Comparison of ENCODE assay signal across 17 cellular contexts in the genomic region with DNA sequence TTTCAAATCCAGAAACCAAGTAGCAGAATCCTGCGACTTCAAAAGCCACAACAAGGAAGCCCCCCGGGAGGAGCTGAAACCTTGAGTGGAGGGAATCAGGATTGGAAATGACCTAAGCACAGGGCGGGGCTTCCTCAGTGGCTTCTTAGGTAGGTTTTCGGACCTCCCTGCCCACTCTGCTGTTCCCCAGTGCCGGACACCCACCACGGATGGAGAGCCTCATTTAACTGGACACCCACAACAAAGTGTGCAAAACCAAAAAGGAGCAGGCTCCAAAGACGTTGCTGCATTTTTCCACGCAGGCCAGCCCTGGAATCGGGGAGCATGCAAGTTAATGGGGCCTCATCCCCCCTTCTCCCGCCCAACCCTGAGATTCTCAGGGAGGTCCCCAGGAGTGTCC.
DNase-seq lines count a peak whose midpoint lies in the region; ATAC-seq, FAIRE-seq and TF ChIP-seq lines count a peak whose summit lies in the region.
"Had no signal": no experiment of that assay in that cellular context is flagged by ENCODE, and none has a peak within 500 bp of the region (broad histone marks: within the 10 kb centered on the region; RNA-seq: fewer than 3 reads in every experiment).

No MANE protein-coding gene starts in this region.

- H3K36me3 Mint-ChIP-seq in GM23338 (ENCODE audit: low read depth) (no peaks in the 10 kb centered on the region), immature natural killer cell (peaks cover 13 to 43% (median 21%) of the 10 kb centered on the region in 3 donors)
- H3K36me3 Mint-ChIP-seq in stimulated activated effector memory CD8-positive, alpha-beta T cell treated with anti-CD3 and anti-CD28 coated beads, Interleukin-12 subunit alpha, Interleukin-12 subunit beta, amount 100 ng/mL, for 72 hours: peaks cover 72% of the 10 kb centered on the region

- peak overlapping the region in 3 of 11 experiments; percentile 7 to 21 (median 13); a peak in 4 of 22 replicates for H3K9ac ChIP-seq in BLaER1 treated with 17β-estradiol and CSF1 and Interleukin-3, amounts not matched to agents 10 nM and 100 nM
- H3K9ac ChIP-seq: SK-N-SH had no signal

- H3K4me1 Mint-ChIP-seq in GM23338: peaks cover 26% of the 10 kb centered on the region; the same call in 2 of the 3 replicates
- peaks cover 73 to 87% of the 10 kb centered on the region in 2 donors for H3K4me1 Mint-ChIP-seq in immature natural killer cell
- peaks cover 59% of the 10 kb centered on the region for H3K4me1 Mint-ChIP-seq in stimulated activated effector memory CD8-positive, alpha-beta T cell treated with anti-CD3 and anti-CD28 coated beads, Interleukin-12 subunit alpha, Interleukin-12 subunit beta, amount 100 ng/mL, for 72 hours

- H3K9me3 ChIP-seq in BLaER1 treated with 17β-estradiol and CSF1 and Interleukin-3, amounts not matched to agents 10 nM and 100 nM (replicated peaks in 1 of 11): no peaks in the 10 kb centered on the region
- H3K9me3 ChIP-seq: SK-N-SH had no signal

- H4K20me1 ChIP-seq in BLaER1 treated with 17β-estradiol and CSF1 and Interleukin-3, amounts not matched to agents 10 nM and 100 nM: no peaks in the 10 kb centered on the region
- H4K20me1 ChIP-seq in GM23338 (replicated peaks; ENCODE audit: insufficient read depth): no peaks in the 10 kb centered on the region

- ATAC-seq in GM23338 (no peak), HG03139 (IDR thresholded peaks at IDR 0.05; ENCODE audit: unreplicated experiment) (no peak), GM19351 (IDR thresholded peaks at IDR 0.05; ENCODE audit: unreplicated experiment) (no peak)
- ATAC-seq in stimulated activated effector memory CD8-positive, alpha-beta T cell treated with anti-CD3 and anti-CD28 coated beads, Interleukin-12 subunit alpha, Interleukin-12 subunit beta, amount 100 ng/mL, for 72 hours: no peak
- ATAC-seq: GM12878 had no signal

- H3K4me3 ChIP-seq in BLaER1 treated with 17β-estradiol and CSF1 and Interleukin-3, amounts not matched to agents 10 nM and 100 nM: no peak overlapping the region
- no peak overlapping the region for H3K4me3 ChIP-seq in GM23338
- H3K4me3 ChIP-seq: GM12878 had no signal

- H3K27me3 Mint-ChIP-seq in GM23338 (ENCODE audit: insufficient read depth, low read depth, poor library complexity) (peaks cover 4% of the 10 kb centered on the region), immature natural killer cell (ENCODE audit: low read depth in 3 of 3) (peaks cover 10 to 38% (median 33%) of the 10 kb centered on the region in 3 donors)

- H3K27ac ChIP-seq in BLaER1 treated with 17β-estradiol and CSF1 and Interleukin-3, amounts not matched to agents 10 nM and 100 nM: peak overlapping the region in 6 of 11 experiments; percentile 1 to 48 (median 10); a peak in 6 of 22 replicates
- H3K27ac ChIP-seq in GM23338 (ENCODE audit: low read depth): no peak overlapping the region
- H3K27ac ChIP-seq: HL-60 had no signal

- DNase-seq in GM23338 (ENCODE audit: low spot score) (no peak), immature natural killer cell (no peak), GM19239 (ENCODE audit: insufficient read length, low spot score) (no peak)
- DNase-seq in stimulated activated effector memory CD8-positive, alpha-beta T cell treated with anti-CD3 and anti-CD28 coated beads, Interleukin-12 subunit alpha, Interleukin-12 subunit beta, amount 100 ng/mL, for 72 hours (ENCODE audit: low spot score in 2 of 2): no peak
- DNase-seq: DMS153, H7, HFFc6, NCI-H1417 treated with DMSO at 0.1 percent for 48 hours, NCI-H1930, NCI-H226, SHP77 treated with DMSO at 0.1 percent for 48 hours, SK-N-SH had no signal

- no peak for TF ChIP-seq CTCF in GM23338 (conservative IDR thresholded peaks at IDR 0.05; ENCODE audit: low read depth in 2 of 2)

- H3K4me2 ChIP-seq in BLaER1 treated with 17β-estradiol and CSF1 and Interleukin-3, amounts not matched to agents 10 nM and 100 nM: peak overlapping the region; percentile 73 to 93 (median 81)
- no peak overlapping the region for H3K4me2 ChIP-seq in GM23338
- H3K4me2 ChIP-seq: SK-N-SH had no signal

- no peaks in the 10 kb centered on the region for H3K27me3 ChIP-seq in BLaER1 treated with 17β-estradiol and CSF1 and Interleukin-3, amounts not matched to agents 10 nM and 100 nM
- H3K27me3 ChIP-seq in GM23338 (ENCODE audit: insufficient read depth): no peaks in the 10 kb centered on the region

- no peaks in the 10 kb centered on the region for H3K79me2 ChIP-seq in GM23338 (replicated peaks; ENCODE audit: insufficient read depth)

- H3K4me1 ChIP-seq in BLaER1 treated with 17β-estradiol and CSF1 and Interleukin-3, amounts not matched to agents 10 nM and 100 nM: peaks cover 86 to 91% (median 89%) of the 10 kb centered on the region in 10 experiments
- H3K4me1 ChIP-seq in GM23338 (ENCODE audit: insufficient read depth): peaks cover 14% of the 10 kb centered on the region

- H3K4me3 Mint-ChIP-seq in GM23338: no peak overlapping the region
- H3K4me3 Mint-ChIP-seq in immature natural killer cell: no peak overlapping the region
- no peak overlapping the region for H3K4me3 Mint-ChIP-seq in stimulated activated effector memory CD8-positive, alpha-beta T cell treated with anti-CD3 and anti-CD28 coated beads, Interleukin-12 subunit alpha, Interleukin-12 subunit beta, amount 100 ng/mL, for 72 hours
- H3K4me3 Mint-ChIP-seq: HFFc6 had no signal

- H3K9me2 ChIP-seq in GM23338 (ENCODE audit: insufficient read depth): no peaks in the 10 kb centered on the region
- H3K9me2 ChIP-seq: SK-N-SH had no signal

- H3K27ac Mint-ChIP-seq in GM23338: no peak overlapping the region
- peak overlapping the region in 4 of 6 donors; percentile 44 to 99 (median 72) for H3K27ac Mint-ChIP-seq in immature natural killer cell
- peak overlapping the region; percentile 48 for H3K27ac Mint-ChIP-seq in stimulated activated effector memory CD8-positive, alpha-beta T cell treated with anti-CD3 and anti-CD28 coated beads, Interleukin-12 subunit alpha, Interleukin-12 subunit beta, amount 100 ng/mL, for 72 hours
- H3K27ac Mint-ChIP-seq: HFFc6 had no signal

- no peaks in the 10 kb centered on the region for H3F3A ChIP-seq in GM23338 (replicated peaks; ENCODE audit: low read depth)

- 0 out of 2 replicates have a peak overlapping the region, but pooled peaks have one; percentile 38 for H2AFZ ChIP-seq in GM23338

- no peak for FAIRE-seq in GM19239 (lab: Jason Lieb, UNC)
- FAIRE-seq: GM12878 had no signal

- H3K36me3 ChIP-seq in BLaER1 treated with 17β-estradiol and CSF1 and Interleukin-3, amounts not matched to agents 10 nM and 100 nM: no peaks in the 10 kb centered on the region; a peak in 1 of 22 replicates
- no peaks in the 10 kb centered on the region for H3K36me3 ChIP-seq in GM23338 (ENCODE audit: insufficient read depth)

- H3K9me3 Mint-ChIP-seq in GM23338: no peaks in the 10 kb centered on the region
- no peaks in the 10 kb centered on the region for H3K9me3 Mint-ChIP-seq in immature natural killer cell
- no peaks in the 10 kb centered on the region for H3K9me3 Mint-ChIP-seq in stimulated activated effector memory CD8-positive, alpha-beta T cell treated with anti-CD3 and anti-CD28 coated beads, Interleukin-12 subunit alpha, Interleukin-12 subunit beta, amount 100 ng/mL, for 72 hours
- H3K9me3 Mint-ChIP-seq: HFFc6 had no signal

TF ChIP-seq in GM23338, 12 proteins besides CTCF, POLR2A, EP300 and RAD21:
- TF ChIP-seq NANOG (IDR thresholded peaks at IDR 0.05; ENCODE audit: borderline replicate concordance): no peak
- no peak for TF ChIP-seq POLR2AphosphoS5 (IDR thresholded peaks at IDR 0.05; ENCODE audit: low read depth)
- TF ChIP-seq, protein P1, sequence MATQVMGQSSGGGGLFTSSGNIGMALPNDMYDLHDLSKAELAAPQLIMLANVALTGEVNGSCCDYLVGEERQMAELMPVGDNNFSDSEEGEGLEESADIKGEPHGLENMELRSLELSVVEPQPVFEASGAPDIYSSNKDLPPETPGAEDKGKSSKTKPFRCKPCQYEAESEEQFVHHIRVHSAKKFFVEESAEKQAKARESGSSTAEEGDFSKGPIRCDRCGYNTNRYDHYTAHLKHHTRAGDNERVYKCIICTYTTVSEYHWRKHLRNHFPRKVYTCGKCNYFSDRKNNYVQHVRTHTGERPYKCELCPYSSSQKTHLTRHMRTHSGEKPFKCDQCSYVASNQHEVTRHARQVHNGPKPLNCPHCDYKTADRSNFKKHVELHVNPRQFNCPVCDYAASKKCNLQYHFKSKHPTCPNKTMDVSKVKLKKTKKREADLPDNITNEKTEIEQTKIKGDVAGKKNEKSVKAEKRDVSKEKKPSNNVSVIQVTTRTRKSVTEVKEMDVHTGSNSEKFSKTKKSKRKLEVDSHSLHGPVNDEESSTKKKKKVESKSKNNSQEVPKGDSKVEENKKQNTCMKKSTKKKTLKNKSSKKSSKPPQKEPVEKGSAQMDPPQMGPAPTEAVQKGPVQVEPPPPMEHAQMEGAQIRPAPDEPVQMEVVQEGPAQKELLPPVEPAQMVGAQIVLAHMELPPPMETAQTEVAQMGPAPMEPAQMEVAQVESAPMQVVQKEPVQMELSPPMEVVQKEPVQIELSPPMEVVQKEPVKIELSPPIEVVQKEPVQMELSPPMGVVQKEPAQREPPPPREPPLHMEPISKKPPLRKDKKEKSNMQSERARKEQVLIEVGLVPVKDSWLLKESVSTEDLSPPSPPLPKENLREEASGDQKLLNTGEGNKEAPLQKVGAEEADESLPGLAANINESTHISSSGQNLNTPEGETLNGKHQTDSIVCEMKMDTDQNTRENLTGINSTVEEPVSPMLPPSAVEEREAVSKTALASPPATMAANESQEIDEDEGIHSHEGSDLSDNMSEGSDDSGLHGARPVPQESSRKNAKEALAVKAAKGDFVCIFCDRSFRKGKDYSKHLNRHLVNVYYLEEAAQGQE (IDR thresholded peaks at IDR 0.05; ENCODE audit: unreplicated experiment): no peak
- TF ChIP-seq CREB1 (CRISPR knock-in tag; IDR thresholded peaks at IDR 0.05; ENCODE audit: low read depth): no peak
- no peak for TF ChIP-seq ZNF331 (CRISPR knock-in tag; IDR thresholded peaks at IDR 0.05; ENCODE audit: low read depth)
- TF ChIP-seq EZH2phosphoT487 (IDR thresholded peaks at IDR 0.05; ENCODE audit: unreplicated experiment): no peak
